Comparison of ENCODE assay signal across 8 cellular contexts in genomic region chr19:47227347-47228167, GRCh38. TPM values are rescaled to one million over a fixed set of nuclear protein-coding genes. Genes with fewer than 3 reads are reported as not detected.
DNase-seq lines count a peak whose midpoint lies in the region; ATAC-seq, FAIRE-seq and TF ChIP-seq lines count a peak whose summit lies in the region.

No MANE protein-coding gene starts in this region.

- H3K4me3 ChIP-seq in foreskin fibroblast (ENCODE audit: low read depth in 1 of 2, low read length in 2 of 2): peak overlapping the region; percentile 62 to 96
- H3K4me3 ChIP-seq in vagina: peak overlapping the region; percentile 57 to 95

- H3K36me3 Mint-ChIP-seq in activated T-helper 1 cell treated with anti-CD3 and anti-CD28 coated beads, Interleukin-12 subunit alpha, Interleukin-12 subunit beta, Interleukin-2, Interleukin-4 antibody, amounts not matched to agents 30 ng/mL and 10 ng/mL and 1 ng/mL, durations not matched to agents 14 hours and 24 hours and 36 hours (ENCODE audit: low read depth): peaks cover 5% of the 10 kb centered on the region
- peaks cover 6% of the 10 kb centered on the region for H3K36me3 Mint-ChIP-seq in nephron progenitor cell (ENCODE audit: low read depth)

- peaks cover 20% of the 10 kb centered on the region for H3K4me1 Mint-ChIP-seq in activated T-helper 1 cell treated with anti-CD3 and anti-CD28 coated beads, Interleukin-12 subunit alpha, Interleukin-12 subunit beta, Interleukin-2, Interleukin-4 antibody, amounts not matched to agents 30 ng/mL and 10 ng/mL and 1 ng/mL, durations not matched to agents 14 hours and 24 hours and 36 hours (ENCODE audit: low read depth)
- H3K4me1 Mint-ChIP-seq in nephron progenitor cell: peaks cover 20% of the 10 kb centered on the region

- H3K9me3 ChIP-seq in vagina: no peaks in the 10 kb centered on the region

- H3K27ac Mint-ChIP-seq in activated T-helper 1 cell treated with anti-CD3 and anti-CD28 coated beads, Interleukin-12 subunit alpha, Interleukin-12 subunit beta, Interleukin-2, Interleukin-4 antibody, amounts not matched to agents 30 ng/mL and 10 ng/mL and 1 ng/mL, durations not matched to agents 14 hours and 24 hours and 36 hours: peak overlapping the region; percentile 88
- H3K27ac Mint-ChIP-seq in nephron progenitor cell: peak overlapping the region; percentile 98

- H3K36me3 ChIP-seq in vagina: no peaks in the 10 kb centered on the region

- H3K27me3 Mint-ChIP-seq in activated T-helper 1 cell treated with anti-CD3 and anti-CD28 coated beads, Interleukin-12 subunit alpha, Interleukin-12 subunit beta, Interleukin-2, Interleukin-4 antibody, amounts not matched to agents 30 ng/mL and 10 ng/mL and 1 ng/mL, durations not matched to agents 14 hours and 24 hours and 36 hours (ENCODE audit: insufficient read depth): no peaks in the 10 kb centered on the region
- H3K27me3 Mint-ChIP-seq in nephron progenitor cell (ENCODE audit: low read depth, poor library complexity): peaks cover 6% of the 10 kb centered on the region

- ATAC-seq in GM18511 (IDR thresholded peaks at IDR 0.05; ENCODE audit: unreplicated experiment): no peak

- DNase-seq in C1 segment of cervical spinal cord (lab: John Stamatoyannopoulos, UW): peak in 11 of 14 donors; percentile 34 to 78 (median 51)
- DNase-seq in GM19239 (ENCODE audit: insufficient read length, low spot score): no peak
- DNase-seq in NCI-H748 treated with DMSO at 0.1 percent for 48 hours (lab: John Stamatoyannopoulos, UW): peak; percentile 54
- peak; percentile 64 for DNase-seq in activated T-helper 1 cell treated with anti-CD3 and anti-CD28 coated beads, Interleukin-12 subunit alpha, Interleukin-12 subunit beta, Interleukin-2, Interleukin-4 antibody, amounts not matched to agents 30 ng/mL and 10 ng/mL and 1 ng/mL, durations not matched to agents 14 hours and 24 hours and 36 hours (ENCODE audit: low spot score)
- peak; percentile 97 to 98 for DNase-seq in foreskin fibroblast
- DNase-seq in nephron progenitor cell: peak; percentile 89
- DNase-seq in vagina (ENCODE audit: extremely low spot score in 2 of 2): no peak

- TF ChIP-seq CTCF in foreskin fibroblast (IDR thresholded peaks at IDR 0.05; ENCODE audit: low read depth, low read length) (no peak), nephron progenitor cell (IDR thresholded peaks at IDR 0.05) (no peak), vagina (IDR thresholded peaks at IDR 0.05) (no peak)

- FAIRE-seq in GM19239 (lab: Jason Lieb, UNC): peak; percentile 76

- no peaks in the 10 kb centered on the region for H3K27me3 ChIP-seq in vagina

- peak overlapping the region; percentile 82 for H3K4me3 Mint-ChIP-seq in activated T-helper 1 cell treated with anti-CD3 and anti-CD28 coated beads, Interleukin-12 subunit alpha, Interleukin-12 subunit beta, Interleukin-2, Interleukin-4 antibody, amounts not matched to agents 30 ng/mL and 10 ng/mL and 1 ng/mL, durations not matched to agents 14 hours and 24 hours and 36 hours
- peak overlapping the region; percentile 80 for H3K4me3 Mint-ChIP-seq in nephron progenitor cell

- TF ChIP-seq POLR2A in vagina (IDR thresholded peaks at IDR 0.05): peak in 1 of 2 donors; percentile 52

- intact Hi-C loops in activated T-helper 1 cell treated with anti-CD3 and anti-CD28 coated beads, Interleukin-12 subunit alpha, Interleukin-12 subunit beta, Interleukin-2, Interleukin-4 antibody, amounts not matched to agents 30 ng/mL and 10 ng/mL and 1 ng/mL, durations not matched to agents 14 hours and 24 hours and 36 hours (cut with micrococcal nuclease): loop anchor here (1.0 to 5.0 kb wide), 4 partner anchors 17 to 365 kb away; partner anchors contain the start of genes ARHGAP35 and TMEM160
- intact Hi-C loops in vagina (cut with DNase I): no loop called here

- peaks cover 61% of the 10 kb centered on the region for H3K4me1 ChIP-seq in vagina

- H3K9me3 Mint-ChIP-seq in activated T-helper 1 cell treated with anti-CD3 and anti-CD28 coated beads, Interleukin-12 subunit alpha, Interleukin-12 subunit beta, Interleukin-2, Interleukin-4 antibody, amounts not matched to agents 30 ng/mL and 10 ng/mL and 1 ng/mL, durations not matched to agents 14 hours and 24 hours and 36 hours: no peaks in the 10 kb centered on the region
- H3K9me3 Mint-ChIP-seq in nephron progenitor cell: no peaks in the 10 kb centered on the region

- peak overlapping the region; percentile 100 for H3K27ac ChIP-seq in vagina

RNA-seq across cellular contexts. Expression of gene BBC3, which starts 3.4 kb away (rescaled TPM):
- total RNA-seq in activated T-helper 1 cell treated with anti-CD3 and anti-CD28 coated beads, Interleukin-12 subunit alpha, Interleukin-12 subunit beta, Interleukin-2, Interleukin-4 antibody, amounts not matched to agents 30 ng/mL and 10 ng/mL and 1 ng/mL, durations not matched to agents 14 hours and 24 hours and 36 hours: 13.8 and 15.4 TPM in 2 replicates
- total RNA-seq in vagina: 4.7 TPM

RNA-seq across cellular contexts. Expression of gene CCDC9, which starts 28.8 kb away (rescaled TPM):
- 36.6 and 39.2 TPM in 2 replicates for total RNA-seq in activated T-helper 1 cell treated with anti-CD3 and anti-CD28 coated beads, Interleukin-12 subunit alpha, Interleukin-12 subunit beta, Interleukin-2, Interleukin-4 antibody, amounts not matched to agents 30 ng/mL and 10 ng/mL and 1 ng/mL, durations not matched to agents 14 hours and 24 hours and 36 hours
- 19.2 TPM for total RNA-seq in vagina

RNA-seq across cellular contexts. Expression of gene INAFM1, which starts 47.1 kb away (rescaled TPM):
- total RNA-seq in activated T-helper 1 cell treated with anti-CD3 and anti-CD28 coated beads, Interleukin-12 subunit alpha, Interleukin-12 subunit beta, Interleukin-2, Interleukin-4 antibody, amounts not matched to agents 30 ng/mL and 10 ng/mL and 1 ng/mL, durations not matched to agents 14 hours and 24 hours and 36 hours: 9.3 and 10.2 TPM in 2 replicates
- 18.9 TPM for total RNA-seq in vagina

Comparison
In these comparisons a context has a peak if more than half of its experiments do, and no peak if none do; other contexts are left out.
1. DNase-seq: peak in C1 segment of cervical spinal cord (11 of 14), NCI-H748 treated with DMSO at 0.1 percent for 48 hours (single experiment), activated T-helper 1 cell treated with anti-CD3 and anti-CD28 coated beads, Interleukin-12 subunit alpha, Interleukin-12 subunit beta, Interleukin-2, Interleukin-4 antibody, amounts not matched to agents 30 ng/mL and 10 ng/mL and 1 ng/mL, durations not matched to agents 14 hours and 24 hours and 36 hours (single experiment), foreskin fibroblast (2 of 2) and nephron progenitor cell (single experiment); none in GM19239 (single experiment) and vagina (0 of 2).